Comparison of ENCODE assay signal across 10 cellular contexts in genomic region chr7:98217623-98218582, GRCh38. TPM values are rescaled to one million over a fixed set of nuclear protein-coding genes. Genes with fewer than 3 reads are reported as not detected.
DNase-seq lines count a peak whose midpoint lies in the region; ATAC-seq and TF ChIP-seq lines count a peak whose summit lies in the region.
"Had no signal": no experiment of that assay in that cellular context is flagged by ENCODE, and none has a peak within 500 bp of the region (broad histone marks: within the 10 kb centered on the region; RNA-seq: fewer than 3 reads in every experiment).

No MANE protein-coding gene starts in this region.

- ATAC-seq in HG02973 (IDR thresholded peaks at IDR 0.05; ENCODE audit: unreplicated experiment) (no peak), GM21528 (IDR thresholded peaks at IDR 0.05; ENCODE audit: low FRiP score, unreplicated experiment) (no peak)

- in situ Hi-C loops in GM13977 (cut with MboI; ENCODE audit: low pct_unique_long_range_greater_than_20kb, low sequenced_read_pairs, unreplicated experiment): no loop called here

- H3K4me1 Mint-ChIP-seq in chondrocyte (ENCODE audit: low read depth): peaks cover 15% of the 10 kb centered on the region
- peaks cover 16% of the 10 kb centered on the region for H3K4me1 Mint-ChIP-seq in HFFc6 (ENCODE audit: low read depth)

- H3K27ac Mint-ChIP-seq in chondrocyte (ENCODE audit: unreplicated experiment) (no peak overlapping the region), HFFc6 (no peak overlapping the region)

- no peaks in the 10 kb centered on the region for H3K27me3 Mint-ChIP-seq in chondrocyte (ENCODE audit: low read depth)
- H3K27me3 Mint-ChIP-seq in HFFc6 (ENCODE audit: insufficient read depth): no peaks in the 10 kb centered on the region; the same call in 1 of the 2 replicates

- H3K4me3 Mint-ChIP-seq in chondrocyte (ENCODE audit: unreplicated experiment) (no peak overlapping the region), HFFc6 (no peak overlapping the region)

- DNase-seq in GM13977 (ENCODE audit: low spot score) (peak; percentile 45), NCI-H2171 (lab: John Stamatoyannopoulos, UW) (peak; percentile 24), chondrocyte (ENCODE audit: low spot score) (peak; percentile 90), occipital lobe (lab: John Stamatoyannopoulos, UW) (peak; percentile 51), cortex of kidney (lab: John Stamatoyannopoulos, UW) (no peak), HFFc6 (no peak)
- DNase-seq: NCI-H187 treated with DMSO at 0.1 percent for 48 hours, retina had no signal

- H3K9me3 Mint-ChIP-seq in chondrocyte (ENCODE audit: low read depth): peaks cover 6% of the 10 kb centered on the region
- no peaks in the 10 kb centered on the region for H3K9me3 Mint-ChIP-seq in HFFc6

- H3K36me3 Mint-ChIP-seq in chondrocyte (ENCODE audit: low read depth) (peaks cover 9% of the 10 kb centered on the region), HFFc6 (ENCODE audit: low read depth) (peaks cover 11% of the 10 kb centered on the region)

- TF ChIP-seq CTCF in GM13977 (IDR thresholded peaks at IDR 0.05; ENCODE audit: extremely low read depth, insufficient read depth, missing control alignments) (no peak), chondrocyte (IDR thresholded peaks at IDR 0.05) (no peak), HFFc6 (IDR thresholded peaks at IDR 0.05) (no peak)

RNA-seq across cellular contexts. Expression of gene BHLHA15, which starts 6.7 kb away (rescaled TPM):
- total RNA-seq in chondrocyte: 0.32 to 1.2 TPM in 2 of 3 replicates, not detected in the other
- 10.0 TPM for total RNA-seq in occipital lobe
- under 1 TPM in 1 of 6 experiments, not detected in 5; 0.33 TPM for total RNA-seq in HFFc6 (2021; fragmentation: NEBNext Ultra II Directional; extraction: Animal tissue kit (Norgen Biotek cat#: 25700))

RNA-seq across cellular contexts. Expression of gene TECPR1, which starts 34.1 kb away (rescaled TPM):
- 27.3 to 33.8 TPM (median 32.0 TPM) in 3 replicates for total RNA-seq in chondrocyte
- 41.5 TPM for total RNA-seq in occipital lobe
- 10 to 100 TPM; 25.6 to 35.6 (median 29.3) TPM for total RNA-seq in HFFc6 (2021; fragmentation: NEBNext Ultra II Directional; extraction: Animal tissue kit (Norgen Biotek cat#: 25700))

Comparison
In these comparisons a context has a peak if more than half of its experiments do, and no peak if none do; other contexts are left out.
1. DNase-seq: peak in GM13977 (single experiment), NCI-H2171 (single experiment), chondrocyte (single experiment) and occipital lobe (single experiment); none in cortex of kidney (single experiment) and HFFc6 (single experiment).